Comparison of ENCODE assay signal across 21 cellular contexts in genomic region chrX:78800694-78801093, GRCh38. TPM values are rescaled to one million over a fixed set of nuclear protein-coding genes. Genes with fewer than 3 reads are reported as not detected.
DNase-seq lines count a peak whose midpoint lies in the region; ATAC-seq, FAIRE-seq and TF ChIP-seq lines count a peak whose summit lies in the region.
"Had no signal": no experiment of that assay in that cellular context is flagged by ENCODE, and none has a peak within 500 bp of the region (broad histone marks: within the 10 kb centered on the region; RNA-seq: fewer than 3 reads in every experiment).

No MANE protein-coding gene starts in this region.

- no peaks in the 10 kb centered on the region for H3K27me3 Mint-ChIP-seq in stimulated activated naive B cell treated with anti-CD40 and anti-IgM and Interleukin-4, amounts not matched to agents 10 μg/mL and 1 μg/mL and 100 μg/mL, for 72 hours
- H3K27me3 Mint-ChIP-seq: B cell; CD4-positive, CD25-positive, alpha-beta regulatory T cell had no signal

- TF ChIP-seq CTCF in GM12878 (IDR thresholded peaks at IDR 0.05 in 2 of 3, conservative IDR thresholded peaks at IDR 0.05 in 1 of 3; ENCODE audit: control insufficient read depth in 2 of 3, extremely low read depth in 1 of 3, insufficient read depth in 1 of 3, low read depth in 3 of 3, low read length in 3 of 3) (no peak), esophagus muscularis mucosa (IDR thresholded peaks at IDR 0.05) (no peak)

- H3K27ac ChIP-seq in GM12878 (ENCODE audit: control insufficient read depth, insufficient read depth) (no peak overlapping the region), esophagus muscularis mucosa (replicated peaks in 1 of 4) (no peak overlapping the region)
- H3K27ac ChIP-seq: BLaER1, C4-2B had no signal

- no TSS peak for BruUV-seq in GM12878 (replicated peaks; lab: Mats Ljungman, UMichigan)

- FAIRE-seq in GM18507 (lab: Jason Lieb, UNC) = peak; percentile 81
- no peak for FAIRE-seq in GM12878 (lab: Jason Lieb, UNC)
- FAIRE-seq: GM12892, H54 had no signal

- no peak for TF ChIP-seq EP300 in GM12878 (IDR thresholded peaks at IDR 0.05; ENCODE audit: borderline replicate concordance in 1 of 2, control insufficient read depth in 1 of 2, low read depth in 2 of 2, low read length in 2 of 2)
- no peak for TF ChIP-seq EP300 in esophagus muscularis mucosa (IDR thresholded peaks at IDR 0.05)

- no peak overlapping the region for H3K4me3 ChIP-seq in GM12878
- no peak overlapping the region for H3K4me3 ChIP-seq in esophagus muscularis mucosa
- H3K4me3 ChIP-seq: BLaER1, HAP-1 had no signal

- peaks cover 3 to 6% of the 10 kb centered on the region in 2 donors for H3K36me3 Mint-ChIP-seq in stimulated activated naive B cell treated with anti-CD40 and anti-IgM and Interleukin-4, amounts not matched to agents 10 μg/mL and 1 μg/mL and 100 μg/mL, for 72 hours
- H3K36me3 Mint-ChIP-seq: CD4-positive, CD25-positive, alpha-beta regulatory T cell; CD8-positive, alpha-beta T cell had no signal

- H3K9me3 Mint-ChIP-seq in stimulated activated naive B cell treated with anti-CD40 and anti-IgM and Interleukin-4, amounts not matched to agents 10 μg/mL and 1 μg/mL and 100 μg/mL, for 72 hours = peaks cover 3 to 9% of the 10 kb centered on the region in 2 donors
- H3K9me3 Mint-ChIP-seq: CD8-positive, alpha-beta T cell had no signal

- H3K4me2 ChIP-seq in GM12878 (ENCODE audit: control insufficient read depth, insufficient read depth) = no peak overlapping the region
- H3K4me2 ChIP-seq: BLaER1 had no signal

- RAD21 ChIA-PET in GM12878 (lab: Charles Lee; ENCODE audit: unreplicated experiment) = interaction anchor here (0.6 kb wide), 1 partner anchor 121 kb away, joined by 3 read pairs; no protein-coding TSS in a partner anchor

- H3K4me1 Mint-ChIP-seq in stimulated activated naive B cell treated with anti-CD40 and anti-IgM and Interleukin-4, amounts not matched to agents 10 μg/mL and 1 μg/mL and 100 μg/mL, for 72 hours = peaks cover 0 to 13% of the 10 kb centered on the region in 2 donors

- no peaks in the 10 kb centered on the region for H3K4me1 ChIP-seq in GM12878 (ENCODE audit: control insufficient read depth, insufficient read depth, low read length)
- H3K4me1 ChIP-seq in esophagus muscularis mucosa = no peaks in the 10 kb centered on the region
- H3K4me1 ChIP-seq: BLaER1, Caco-2, HAP-1 had no signal

- DNase-seq in GM18507 (ENCODE audit: extremely low spot score, insufficient read length, low read depth) = no peak
- no peak for DNase-seq in GM12878 (ENCODE audit: low read depth, low spot score)
- DNase-seq in stimulated activated naive B cell treated with anti-CD40 and anti-IgM and Interleukin-4, amounts not matched to agents 10 μg/mL and 1 μg/mL and 100 μg/mL, for 72 hours = no peak
- DNase-seq in esophagus muscularis mucosa (ENCODE audit: extremely low spot score) = no peak
- DNase-seq in NCI-H1048 (lab: John Stamatoyannopoulos, UW) = no peak
- no peak for DNase-seq in DMS114 treated with DMSO at 0.1 percent for 48 hours (lab: John Stamatoyannopoulos, UW; ENCODE audit: unreplicated experiment)
- DNase-seq: Caco-2; CD4-positive, CD25-positive, alpha-beta regulatory T cell; CD8-positive, alpha-beta T cell; DMS79; EL; GDM1; GOT3; HFFc6 had no signal

- TF ChIP-seq RAD21 in GM12878 (IDR thresholded peaks at IDR 0.05; ENCODE audit: insufficient read depth, low read depth, low read length) = no peak

- H3K27me3 ChIP-seq in GM12878 (replicated peaks in 1 of 2; ENCODE audit: control insufficient read depth in 2 of 2, insufficient read depth in 2 of 2, low read length in 1 of 2) (no peaks in the 10 kb centered on the region), esophagus muscularis mucosa (no peaks in the 10 kb centered on the region)

- no peaks in the 10 kb centered on the region for H3K79me2 ChIP-seq in GM12878 (ENCODE audit: control insufficient read depth, insufficient read depth, low read length)

- H2AFZ ChIP-seq in GM12878 (ENCODE audit: control insufficient read depth, low read depth, low read length) = no peak overlapping the region

- H3K36me3 ChIP-seq in GM12878 (ENCODE audit: control insufficient read depth in 2 of 2, insufficient read depth in 2 of 2, low read length in 1 of 2) (no peaks in the 10 kb centered on the region), esophagus muscularis mucosa (no peaks in the 10 kb centered on the region)
- H3K36me3 ChIP-seq: BLaER1, HAP-1 had no signal

- in situ Hi-C loops in GM12878 (cut with MboI) = no loop called here

- H3K9me3 ChIP-seq in GM12878 (replicated peaks; ENCODE audit: control insufficient read depth, insufficient read depth, low read length) = no peaks in the 10 kb centered on the region; the same call in 2 of the 3 replicates
- H3K9me3 ChIP-seq in esophagus muscularis mucosa = no peaks in the 10 kb centered on the region
- H3K9me3 ChIP-seq: Caco-2, HAP-1 had no signal

- H3K27ac Mint-ChIP-seq in stimulated activated naive B cell treated with anti-CD40 and anti-IgM and Interleukin-4, amounts not matched to agents 10 μg/mL and 1 μg/mL and 100 μg/mL, for 72 hours = no peak overlapping the region
- H3K27ac Mint-ChIP-seq: B cell; CD8-positive, alpha-beta T cell; HFFc6 had no signal

- ATAC-seq in GM12878 = peak; percentile 59
- peak; percentile 60 to 73 for ATAC-seq in stimulated activated naive B cell treated with anti-CD40 and anti-IgM and Interleukin-4, amounts not matched to agents 10 μg/mL and 1 μg/mL and 100 μg/mL, for 72 hours (replicated peaks)
- ATAC-seq: CD8-positive, alpha-beta T cell had no signal

- no peak for TF ChIP-seq POLR2A in GM12878 (IDR thresholded peaks at IDR 0.05; ENCODE audit: low read depth, low read length)
- no peak for TF ChIP-seq POLR2A in esophagus muscularis mucosa (IDR thresholded peaks at IDR 0.05; ENCODE audit: low read depth)

- no peak overlapping the region for H3K4me3 Mint-ChIP-seq in stimulated activated naive B cell treated with anti-CD40 and anti-IgM and Interleukin-4, amounts not matched to agents 10 μg/mL and 1 μg/mL and 100 μg/mL, for 72 hours
- H3K4me3 Mint-ChIP-seq: B cell; CD4-positive, CD25-positive, alpha-beta regulatory T cell; CD8-positive, alpha-beta T cell; HFFc6 had no signal

- H3K9ac ChIP-seq in GM12878 (ENCODE audit: control insufficient read depth, insufficient read depth, low read length) = no peak overlapping the region
- H3K9ac ChIP-seq: BLaER1 had no signal

- POLR2A ChIA-PET in GM12878 (lab: Charles Lee) = no interaction called here

- CTCF ChIA-PET in GM12878 (lab: Yijun Ruan, JAX) = interaction anchor here (0.6 to 1.4 kb wide), 3 partner anchors 9 to 279 kb away, joined by 3 to 5 read pairs (median 3); no protein-coding TSS in a partner anchor

- intact Hi-C loops in GM12878 (cut with micrococcal nuclease; ENCODE audit: unreplicated experiment) = no loop called here
- intact Hi-C loops in esophagus muscularis mucosa (cut with DNase I) = no loop called here

- H4K20me1 ChIP-seq in GM12878 (ENCODE audit: control insufficient read depth, insufficient read depth) = no peaks in the 10 kb centered on the region
- H4K20me1 ChIP-seq: BLaER1 had no signal

- SMC1A ChIA-PET in GM12878 (lab: Charles Lee; ENCODE audit: uncharacterized antibody, unreplicated experiment) = no interaction called here

TF ChIP-seq in GM12878, 131 proteins besides CTCF, POLR2A, EP300 and RAD21:
- TF ChIP-seq BCL3 (IDR thresholded peaks at IDR 0.05; ENCODE audit: borderline replicate concordance, insufficient read depth, low read depth, low read length, poor library complexity, severe bottlenecking) (no peak), RELA (IDR thresholded peaks at IDR 0.05; ENCODE audit: borderline replicate concordance, partially characterized antibody) (no peak), CHD2 (IDR thresholded peaks at IDR 0.05; ENCODE audit: borderline replicate concordance, low read depth, low read length) (no peak), NR2C2 (IDR thresholded peaks at IDR 0.05; ENCODE audit: borderline replicate concordance, control insufficient read depth, insufficient read length, low read depth) (no peak), SPI1 (IDR thresholded peaks at IDR 0.05; ENCODE audit: borderline replicate concordance, insufficient read depth, low read depth, low read length) (0 out of 2 replicates have a peak, but pooled peaks have one; percentile 11), BRCA1 (IDR thresholded peaks at IDR 0.05; ENCODE audit: low read depth, low read length) (no peak)

RNA-seq across cellular contexts. Expression of gene LPAR4, which starts 53.2 kb away (rescaled TPM):
- 0.47 and 0.54 TPM in 2 replicates for total RNA-seq in GM12878 (2013; cell fraction: nucleolus; rRNA removed)
- total RNA-seq in GM12878 (2014; rRNA removed) (0.05 TPM in 1 of 2 replicates, not detected in the other), GM12878 (2014; rRNA removed; fragmentation: Illumina TruSeq; extraction: Trizol) (not detected in 2 replicates), GM12878 (2021) (not detected in 2 replicates), esophagus muscularis mucosa (1 to 10 TPM in 2 of 4 donors, under 1 TPM in 2; 0.50 to 2.2 (median 1.5) TPM)
- not detected for polyA plus RNA-seq in GM12878 (2011; ENCODE audit: low read depth)
- polyA plus RNA-seq in GM12878 (2011; rRNA removed) (0.10 and 0.26 TPM in 2 replicates), GM12878 (2014; fragmentation: Illumina TruSeq; extraction: Trizol) (0.06 and 0.29 TPM in 2 replicates), GM12878 (2014; fragmentation: Nextera tagmentation; extraction: Ambion mirVana) (under 1 TPM in 1 of 2 experiments, not detected in 1; 0.05 TPM), GM12878 (2014; rRNA removed) (not detected in 2 replicates), GM12878 (2016; fragmentation: Nextera tagmentation; extraction: Ambion mirVana) (not detected)
- polyA plus RNA-seq in GM12878 (2011; cell fraction: cytosol; rRNA removed) = 0.03 and 0.06 TPM in 2 replicates
- 0.27 and 0.28 TPM in 2 replicates for polyA plus RNA-seq in GM12878 (2011; cell fraction: nucleus; rRNA removed)
- polyA plus RNA-seq in GM12878 (2012) = 0.08 TPM in 1 of 2 replicates, not detected in the other
- polyA minus RNA-seq in GM12878 (2011; rRNA and poly(A)+ RNA removed) = 0.21 and 0.44 TPM in 2 replicates
- not detected in 2 replicates for polyA minus RNA-seq in GM12878 (2011; cell fraction: cytosol; rRNA and poly(A)+ RNA removed)
- polyA minus RNA-seq in GM12878 (2011; cell fraction: nucleus; rRNA and poly(A)+ RNA removed) = 0.29 TPM in 1 of 2 replicates, not detected in the other
- total RNA-seq: B cell; Caco-2; CD4-positive, CD25-positive, alpha-beta regulatory T cell; CD8-positive, alpha-beta T cell; HFFc6 had no signal
- polyA plus RNA-seq: AG04450; CD4-positive, CD25-positive, alpha-beta regulatory T cell had no signal
